ENCODE assay signal across 1 cellular context in genomic region chr2:102027036-102027702, GRCh38.
TF ChIP-seq lines count a peak whose summit lies in the region.

No MANE protein-coding gene starts in this region.

TF ChIP-seq in GM23338, 12 proteins besides CTCF, POLR2A, EP300 and RAD21 (continued from another document):
- TF ChIP-seq ZNF462 (CRISPR knock-in tag; IDR thresholded peaks at IDR 0.05) (no peak), EZH2phosphoT487 (IDR thresholded peaks at IDR 0.05; ENCODE audit: unreplicated experiment) (no peak), ZNF331 (CRISPR knock-in tag; IDR thresholded peaks at IDR 0.05; ENCODE audit: low read depth) (no peak), ETS1 (IDR thresholded peaks at IDR 0.05) (no peak)
- TF ChIP-seq, protein P1, sequence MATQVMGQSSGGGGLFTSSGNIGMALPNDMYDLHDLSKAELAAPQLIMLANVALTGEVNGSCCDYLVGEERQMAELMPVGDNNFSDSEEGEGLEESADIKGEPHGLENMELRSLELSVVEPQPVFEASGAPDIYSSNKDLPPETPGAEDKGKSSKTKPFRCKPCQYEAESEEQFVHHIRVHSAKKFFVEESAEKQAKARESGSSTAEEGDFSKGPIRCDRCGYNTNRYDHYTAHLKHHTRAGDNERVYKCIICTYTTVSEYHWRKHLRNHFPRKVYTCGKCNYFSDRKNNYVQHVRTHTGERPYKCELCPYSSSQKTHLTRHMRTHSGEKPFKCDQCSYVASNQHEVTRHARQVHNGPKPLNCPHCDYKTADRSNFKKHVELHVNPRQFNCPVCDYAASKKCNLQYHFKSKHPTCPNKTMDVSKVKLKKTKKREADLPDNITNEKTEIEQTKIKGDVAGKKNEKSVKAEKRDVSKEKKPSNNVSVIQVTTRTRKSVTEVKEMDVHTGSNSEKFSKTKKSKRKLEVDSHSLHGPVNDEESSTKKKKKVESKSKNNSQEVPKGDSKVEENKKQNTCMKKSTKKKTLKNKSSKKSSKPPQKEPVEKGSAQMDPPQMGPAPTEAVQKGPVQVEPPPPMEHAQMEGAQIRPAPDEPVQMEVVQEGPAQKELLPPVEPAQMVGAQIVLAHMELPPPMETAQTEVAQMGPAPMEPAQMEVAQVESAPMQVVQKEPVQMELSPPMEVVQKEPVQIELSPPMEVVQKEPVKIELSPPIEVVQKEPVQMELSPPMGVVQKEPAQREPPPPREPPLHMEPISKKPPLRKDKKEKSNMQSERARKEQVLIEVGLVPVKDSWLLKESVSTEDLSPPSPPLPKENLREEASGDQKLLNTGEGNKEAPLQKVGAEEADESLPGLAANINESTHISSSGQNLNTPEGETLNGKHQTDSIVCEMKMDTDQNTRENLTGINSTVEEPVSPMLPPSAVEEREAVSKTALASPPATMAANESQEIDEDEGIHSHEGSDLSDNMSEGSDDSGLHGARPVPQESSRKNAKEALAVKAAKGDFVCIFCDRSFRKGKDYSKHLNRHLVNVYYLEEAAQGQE (IDR thresholded peaks at IDR 0.05; ENCODE audit: unreplicated experiment): no peak
